Comparison of ENCODE assay signal across 14 cellular contexts in genomic region chr20:35448788-35449373, GRCh38. TPM values are rescaled to one million over a fixed set of nuclear protein-coding genes. Genes with fewer than 3 reads are reported as not detected.
DNase-seq lines count a peak whose midpoint lies in the region; ATAC-seq, FAIRE-seq and TF ChIP-seq lines count a peak whose summit lies in the region.
"Had no signal": no experiment of that assay in that cellular context is flagged by ENCODE, and none has a peak within 500 bp of the region (broad histone marks: within the 10 kb centered on the region; RNA-seq: fewer than 3 reads in every experiment).

No MANE protein-coding gene starts in this region.

- no peaks in the 10 kb centered on the region for H4K20me1 ChIP-seq in HepG2 (ENCODE audit: insufficient read depth, low read length)
- H4K20me1 ChIP-seq: BLaER1 treated with 17β-estradiol and CSF1 and Interleukin-3, amounts not matched to agents 10 nM and 100 nM had no signal

- H3K27me3 ChIP-seq in HepG2 (ENCODE audit: control insufficient read depth in 1 of 2, insufficient read depth in 2 of 2, low read length in 2 of 2) (no peaks in the 10 kb centered on the region), right lobe of liver (no peaks in the 10 kb centered on the region), adipocyte (replicated peaks; ENCODE audit: control insufficient read depth, insufficient read depth, low read length) (no peaks in the 10 kb centered on the region)
- H3K27me3 ChIP-seq: BLaER1 treated with 17β-estradiol and CSF1 and Interleukin-3, amounts not matched to agents 10 nM and 100 nM had no signal

- H3K9ac ChIP-seq in HepG2 (ENCODE audit: insufficient read depth, low read depth, low read length) (no peak overlapping the region), adipocyte (ENCODE audit: low read length) (peak overlapping the region; percentile 24)

- H3K4me3 ChIP-seq in HepG2 (replicated peaks in 1 of 3; ENCODE audit: insufficient read depth in 1 of 3, low read depth in 2 of 3, low read length in 3 of 3): no peak overlapping the region
- no peak overlapping the region for H3K4me3 ChIP-seq in right lobe of liver
- H3K4me3 ChIP-seq in adipocyte (ENCODE audit: low read length): no peak overlapping the region
- H3K4me3 ChIP-seq: BLaER1 treated with 17β-estradiol and CSF1 and Interleukin-3, amounts not matched to agents 10 nM and 100 nM had no signal

- TF ChIP-seq EP300 in HepG2 (IDR thresholded peaks at IDR 0.05; ENCODE audit: low read depth in 2 of 2, low read length in 2 of 2): no peak
- TF ChIP-seq EP300 in HepG2 (CRISPR knock-in tag; IDR thresholded peaks at IDR 0.05; ENCODE audit: borderline replicate concordance): no peak

- in situ Hi-C loops in HepG2 (cut with HindIII; ENCODE audit: extremely low pct_ligation_motif_present, low pct_unique_long_range_greater_than_20kb): loop anchor here (5.0 to 25.0 kb wide), 2 partner anchors 147 to 312 kb away; partner anchors contain the start of gene EDEM2

- no TSS peak for BruUV-seq in HepG2 (replicated peaks; lab: Mats Ljungman, UMichigan)

- peak; percentile 57 for DNase-seq in HepG2 (ENCODE audit: low spot score)
- no peak for DNase-seq in right lobe of liver
- no peak for DNase-seq in adipocyte (ENCODE audit: low read depth)
- DNase-seq in myocyte (ENCODE audit: low read depth): peak; percentile 19
- DNase-seq in T1000 (lab: John Stamatoyannopoulos, UW): no peak
- no peak for DNase-seq in activated CD4-positive, CD25-positive, alpha-beta regulatory T cell (lab: John Stamatoyannopoulos, UW)
- no peak for DNase-seq in DMS 273 (lab: John Stamatoyannopoulos, UW; ENCODE audit: unreplicated experiment)
- DNase-seq: 8988T; Calu3; CD4-positive, CD25-positive, alpha-beta regulatory T cell; DMS79; HCEC 1CT had no signal

- ATAC-seq in HepG2 (peak; percentile 70), right lobe of liver (no peak)

- no peaks in the 10 kb centered on the region for H3K36me3 ChIP-seq in HepG2 (replicated peaks in 1 of 2; ENCODE audit: control insufficient read depth in 1 of 2, insufficient read depth in 2 of 2, low read length in 2 of 2)
- no peaks in the 10 kb centered on the region for H3K36me3 ChIP-seq in right lobe of liver
- no peaks in the 10 kb centered on the region for H3K36me3 ChIP-seq in adipocyte (ENCODE audit: control insufficient read depth, insufficient read depth, low read length, severe bottlenecking)
- H3K36me3 ChIP-seq: BLaER1 treated with 17β-estradiol and CSF1 and Interleukin-3, amounts not matched to agents 10 nM and 100 nM had no signal

- peaks cover 12% of the 10 kb centered on the region for H3K4me1 ChIP-seq in HepG2 (ENCODE audit: insufficient read depth, low read length)
- no peaks in the 10 kb centered on the region for H3K4me1 ChIP-seq in right lobe of liver
- no peaks in the 10 kb centered on the region for H3K4me1 ChIP-seq in adipocyte (ENCODE audit: control insufficient read depth, insufficient read depth, low read length)

- CTCF ChIA-PET in HepG2 (lab: Yijun Ruan, JAX; ENCODE audit: low intra/inter-chr PET ratio, low total read pairs): no interaction called here

- H3K9me3 ChIP-seq in HepG2 (ENCODE audit: low read length) (no peaks in the 10 kb centered on the region), right lobe of liver (no peaks in the 10 kb centered on the region), adipocyte (ENCODE audit: control insufficient read depth, low read length) (no peaks in the 10 kb centered on the region)
- H3K9me3 ChIP-seq: BLaER1 treated with 17β-estradiol and CSF1 and Interleukin-3, amounts not matched to agents 10 nM and 100 nM had no signal

- peak; percentile 42 for FAIRE-seq in HepG2 (lab: Jason Lieb, UNC)

- WGBS in HepG2 (ENCODE audit: low lambda C conversion rate): 54% methylated on average over 5 of the region's 5 CpGs
- WGBS in right lobe of liver (ENCODE audit: insufficient coverage, low coverage, low lambda C conversion rate, missing lambda C conversion rate): 95% methylated on average over 3 of the region's 5 CpGs

- TF ChIP-seq POLR2A in HepG2 (IDR thresholded peaks at IDR 0.05; ENCODE audit: insufficient read depth in 1 of 2, low read depth in 2 of 2, low read length in 2 of 2) (no peak), right lobe of liver (IDR thresholded peaks at IDR 0.05) (no peak)

- intact Hi-C loops in HepG2 (cut with micrococcal nuclease; ENCODE audit: unreplicated experiment): loop anchor here (10.0 kb wide), 1 partner anchor 354 kb away; the partner anchor contains the start of gene TRPC4AP
- intact Hi-C loops in right lobe of liver (cut with DNase I): loop anchor here in 1 of 2 donors (5.0 kb wide), 1 partner anchor 147 kb away; no protein-coding TSS in a partner anchor

- H3K79me2 ChIP-seq in HepG2 (ENCODE audit: insufficient read depth, low read length): no peaks in the 10 kb centered on the region

- H3K4me2 ChIP-seq in HepG2 (ENCODE audit: low read depth, low read length): no peak overlapping the region
- H3K4me2 ChIP-seq: BLaER1 treated with 17β-estradiol and CSF1 and Interleukin-3, amounts not matched to agents 10 nM and 100 nM had no signal

- no peak overlapping the region for H3K27ac ChIP-seq in HepG2 (ENCODE audit: extremely low read length, insufficient read depth, low read length)
- H3K27ac ChIP-seq in right lobe of liver: no peak overlapping the region
- H3K27ac ChIP-seq: BLaER1 treated with 17β-estradiol and CSF1 and Interleukin-3, amounts not matched to agents 10 nM and 100 nM had no signal

- POLR2A ChIA-PET in HepG2 (lab: Yijun Ruan, JAX): interaction anchor here (1.1 to 1.9 kb wide), 2 partner anchors 25 to 293 kb away, joined by 4 to 5 read pairs; partner anchors contain the start of gene RBM39

- TF ChIP-seq RAD21 in HepG2 (CRISPR knock-in tag; IDR thresholded peaks at IDR 0.05): no peak; the same call in 1 of the 2 replicates

- no peak overlapping the region for H2AFZ ChIP-seq in HepG2 (ENCODE audit: low read length)

- TF ChIP-seq CTCF in HepG2 (CRISPR knock-in tag; IDR thresholded peaks at IDR 0.05) (peak; percentile 21; the same call in 1 of the 2 replicates), right lobe of liver (IDR thresholded peaks at IDR 0.05) (no peak)

RNA-seq across cellular contexts. Expression of gene CEP250, which starts 6.5 kb away (rescaled TPM):
- total RNA-seq in HepG2 (2016; rRNA removed; fragmentation: Illumina TruSeq; extraction: Trizol) (55.3 and 55.7 TPM in 2 replicates), right lobe of liver (10 to 100 TPM in 2 of 6 experiments, 1 to 10 TPM in 4; 5.9 to 11.2 (median 9.0) TPM), myocyte (28.9 and 37.6 TPM in 2 replicates)
- total RNA-seq in HepG2 (2016; cell fraction: cytosol; rRNA removed; fragmentation: Illumina TruSeq; extraction: Trizol; ENCODE audit: low read depth): 4.6 and 8.2 TPM in 2 replicates
- 47.0 and 58.9 TPM in 2 replicates for total RNA-seq in HepG2 (2016; cell fraction: insoluble cytoplasmic fraction; rRNA removed; fragmentation: Illumina TruSeq; extraction: Trizol)
- total RNA-seq in HepG2 (2016; cell fraction: membrane; rRNA removed; fragmentation: Illumina TruSeq; extraction: Trizol): 10.8 and 11.9 TPM in 2 replicates
- total RNA-seq in HepG2 (2016; cell fraction: nucleus; rRNA removed; fragmentation: Illumina TruSeq; extraction: Trizol): 53.7 and 62.9 TPM in 2 replicates
- polyA plus RNA-seq in HepG2 (2011; rRNA removed): 28.3 and 28.8 TPM in 2 replicates
- polyA plus RNA-seq in HepG2 (2011; cell fraction: cytosol; rRNA removed): 13.0 and 15.9 TPM in 2 replicates
- polyA plus RNA-seq in HepG2 (2011; cell fraction: nucleus; rRNA removed): 91.1 and 91.6 TPM in 2 replicates
- polyA plus RNA-seq in HepG2 (2012): 51.5 and 68.0 TPM in 2 replicates
- polyA plus RNA-seq in HepG2 (2016; cell fraction: cytosol; fragmentation: Illumina TruSeq; extraction: Trizol; ENCODE audit: low read depth): 1.8 and 3.2 TPM in 2 replicates
- 25.5 and 33.0 TPM in 2 replicates for polyA plus RNA-seq in HepG2 (2016; cell fraction: insoluble cytoplasmic fraction; fragmentation: Illumina TruSeq; extraction: Trizol; ENCODE audit: low read depth)
- 4.0 and 5.2 TPM in 2 replicates for polyA plus RNA-seq in HepG2 (2016; cell fraction: membrane; fragmentation: Illumina TruSeq; extraction: Trizol; ENCODE audit: low read depth)
- polyA plus RNA-seq in HepG2 (2016; cell fraction: nucleus; fragmentation: Illumina TruSeq; extraction: Trizol; ENCODE audit: insufficient read depth, low read depth): 164 and 177 TPM in 2 replicates
- polyA minus RNA-seq in HepG2 (2011; rRNA and poly(A)+ RNA removed; ENCODE audit: low replicate concordance): 17.6 and 28.3 TPM in 2 replicates
- polyA minus RNA-seq in HepG2 (2011; cell fraction: cytosol; rRNA and poly(A)+ RNA removed): 15.9 and 26.1 TPM in 2 replicates
- polyA minus RNA-seq in HepG2 (2011; cell fraction: nucleus; rRNA and poly(A)+ RNA removed): 47.3 and 65.8 TPM in 2 replicates
- polyA plus RNA-seq in myocyte (2012): 25.6 TPM

RNA-seq across cellular contexts. Expression of gene GDF5, which starts 10.9 kb away (rescaled TPM):
- total RNA-seq in HepG2 (2016; rRNA removed; fragmentation: Illumina TruSeq; extraction: Trizol): not detected in 2 replicates
- not detected in 2 replicates for total RNA-seq in HepG2 (2016; cell fraction: cytosol; rRNA removed; fragmentation: Illumina TruSeq; extraction: Trizol; ENCODE audit: low read depth)
- total RNA-seq in HepG2 (2016; cell fraction: insoluble cytoplasmic fraction; rRNA removed; fragmentation: Illumina TruSeq; extraction: Trizol): not detected in 2 replicates
- total RNA-seq in HepG2 (2016; cell fraction: membrane; rRNA removed; fragmentation: Illumina TruSeq; extraction: Trizol): not detected in 2 replicates
- total RNA-seq in HepG2 (2016; cell fraction: nucleus; rRNA removed; fragmentation: Illumina TruSeq; extraction: Trizol): not detected in 2 replicates
- polyA plus RNA-seq in HepG2 (2011; rRNA removed): not detected in 2 replicates
- polyA plus RNA-seq in HepG2 (2011; cell fraction: cytosol; rRNA removed): 0.04 TPM in 1 of 2 replicates, not detected in the other
- polyA plus RNA-seq in HepG2 (2011; cell fraction: nucleus; rRNA removed): not detected in 2 replicates
- polyA plus RNA-seq in HepG2 (2012): not detected in 2 replicates
- polyA plus RNA-seq in HepG2 (2016; cell fraction: cytosol; fragmentation: Illumina TruSeq; extraction: Trizol; ENCODE audit: low read depth): not detected in 2 replicates
- polyA plus RNA-seq in HepG2 (2016; cell fraction: insoluble cytoplasmic fraction; fragmentation: Illumina TruSeq; extraction: Trizol; ENCODE audit: low read depth): not detected in 2 replicates
- not detected in 2 replicates for polyA plus RNA-seq in HepG2 (2016; cell fraction: membrane; fragmentation: Illumina TruSeq; extraction: Trizol; ENCODE audit: low read depth)
- not detected in 2 replicates for polyA plus RNA-seq in HepG2 (2016; cell fraction: nucleus; fragmentation: Illumina TruSeq; extraction: Trizol; ENCODE audit: insufficient read depth, low read depth)
- 0.09 TPM in 1 of 2 replicates, not detected in the other for polyA minus RNA-seq in HepG2 (2011; rRNA and poly(A)+ RNA removed; ENCODE audit: low replicate concordance)
- not detected in 2 replicates for polyA minus RNA-seq in HepG2 (2011; cell fraction: cytosol; rRNA and poly(A)+ RNA removed)
- polyA minus RNA-seq in HepG2 (2011; cell fraction: nucleus; rRNA and poly(A)+ RNA removed): not detected in 2 replicates
- total RNA-seq in right lobe of liver: not detected
- 2.9 and 4.0 TPM in 2 replicates for total RNA-seq in myocyte
- polyA plus RNA-seq in myocyte (2012): 0.16 TPM
- total RNA-seq: Calu3; CD4-positive, CD25-positive, alpha-beta regulatory T cell; HT-29 had no signal
- polyA plus RNA-seq: CD4-positive, CD25-positive, alpha-beta regulatory T cell had no signal

RNA-seq across cellular contexts. Expression of gene UQCC1, which starts 37.1 kb away (rescaled TPM):
- 67.2 and 79.5 TPM in 2 replicates for total RNA-seq in HepG2 (2016; rRNA removed; fragmentation: Illumina TruSeq; extraction: Trizol)
- total RNA-seq in HepG2 (2016; cell fraction: cytosol; rRNA removed; fragmentation: Illumina TruSeq; extraction: Trizol; ENCODE audit: low read depth): 21.4 and 22.2 TPM in 2 replicates
- total RNA-seq in HepG2 (2016; cell fraction: insoluble cytoplasmic fraction; rRNA removed; fragmentation: Illumina TruSeq; extraction: Trizol): 62.6 and 81.6 TPM in 2 replicates
- 31.1 and 32.0 TPM in 2 replicates for total RNA-seq in HepG2 (2016; cell fraction: membrane; rRNA removed; fragmentation: Illumina TruSeq; extraction: Trizol)
- 92.7 and 103 TPM in 2 replicates for total RNA-seq in HepG2 (2016; cell fraction: nucleus; rRNA removed; fragmentation: Illumina TruSeq; extraction: Trizol)
- 68.5 and 76.9 TPM in 2 replicates for polyA plus RNA-seq in HepG2 (2011; rRNA removed)
- 43.3 and 47.7 TPM in 2 replicates for polyA plus RNA-seq in HepG2 (2011; cell fraction: cytosol; rRNA removed)
- polyA plus RNA-seq in HepG2 (2011; cell fraction: nucleus; rRNA removed): 174 and 175 TPM in 2 replicates
- polyA plus RNA-seq in HepG2 (2012): 60.6 and 74.9 TPM in 2 replicates
- polyA plus RNA-seq in HepG2 (2016; cell fraction: cytosol; fragmentation: Illumina TruSeq; extraction: Trizol; ENCODE audit: low read depth): 10.6 and 11.5 TPM in 2 replicates
- polyA plus RNA-seq in HepG2 (2016; cell fraction: insoluble cytoplasmic fraction; fragmentation: Illumina TruSeq; extraction: Trizol; ENCODE audit: low read depth): 60.7 and 64.9 TPM in 2 replicates
- polyA plus RNA-seq in HepG2 (2016; cell fraction: membrane; fragmentation: Illumina TruSeq; extraction: Trizol; ENCODE audit: low read depth): 17.6 and 21.1 TPM in 2 replicates
- polyA plus RNA-seq in HepG2 (2016; cell fraction: nucleus; fragmentation: Illumina TruSeq; extraction: Trizol; ENCODE audit: insufficient read depth, low read depth): 143 and 149 TPM in 2 replicates
- polyA minus RNA-seq in HepG2 (2011; rRNA and poly(A)+ RNA removed; ENCODE audit: low replicate concordance): 45.0 and 72.9 TPM in 2 replicates
- 39.7 and 43.4 TPM in 2 replicates for polyA minus RNA-seq in HepG2 (2011; cell fraction: cytosol; rRNA and poly(A)+ RNA removed)
- 106 and 120 TPM in 2 replicates for polyA minus RNA-seq in HepG2 (2011; cell fraction: nucleus; rRNA and poly(A)+ RNA removed)
- 10 to 100 TPM; 22.7 to 41.2 (median 35.0) TPM for total RNA-seq in right lobe of liver
- 54.8 and 75.1 TPM in 2 replicates for total RNA-seq in myocyte
- 43.6 TPM for polyA plus RNA-seq in myocyte (2012)

Comparison
In these comparisons a context has a peak if more than half of its experiments do, and no peak if none do; other contexts are left out.
1. DNase-seq: peak in HepG2 (single experiment) and myocyte (single experiment); none in right lobe of liver (0 of 3), adipocyte (single experiment), T1000 (single experiment), activated CD4-positive, CD25-positive, alpha-beta regulatory T cell (0 of 4) and DMS 273 (single experiment).